ENCODE assay signal across 1 cellular context in genomic region chr22:32446321-32446720, GRCh38.
TF ChIP-seq lines count a peak whose summit lies in the region.

No MANE protein-coding gene starts in this region.

TF ChIP-seq in K562, 482 proteins besides CTCF, POLR2A, EP300 and RAD21:
- TF ChIP-seq ATF3 (IDR thresholded peaks at IDR 0.05): peak; percentile 26; the same call in 1 of the 2 replicates
- no peak for TF ChIP-seq ATF3 (CRISPR knock-in tag; conservative IDR thresholded peaks at IDR 0.05)
- TF ChIP-seq CCNT2 (IDR thresholded peaks at IDR 0.05; ENCODE audit: borderline replicate concordance, extremely low read depth, insufficient read length, low read depth, low read length): no peak
- TF ChIP-seq CBX2 (IDR thresholded peaks at IDR 0.05; ENCODE audit: insufficient read depth, low read length, poor library complexity, severe bottlenecking): no peak
- TF ChIP-seq ZNF24 (IDR thresholded peaks at IDR 0.05): peak; percentile 82
